ENCODE assay signal across 13 cellular contexts in genomic region chr11:11884774-11885481, GRCh38. TPM values are rescaled to one million over a fixed set of nuclear protein-coding genes. Genes with fewer than 3 reads are reported as not detected.
DNase-seq lines count a peak whose midpoint lies in the region; ATAC-seq, FAIRE-seq and TF ChIP-seq lines count a peak whose summit lies in the region.
"Had no signal": no experiment of that assay in that cellular context is flagged by ENCODE, and none has a peak within 500 bp of the region (broad histone marks: within the 10 kb centered on the region; RNA-seq: fewer than 3 reads in every experiment).

No MANE protein-coding gene starts in this region.

- peaks cover 0 to 4% (median 0%) of the 10 kb centered on the region in 5 donors for H3K9me3 Mint-ChIP-seq in CD8-positive, alpha-beta memory T cell
- no peaks in the 10 kb centered on the region for H3K9me3 Mint-ChIP-seq in IgD-negative memory B cell

- WGBS in right lobe of liver (ENCODE audit: insufficient coverage, low coverage, low lambda C conversion rate, missing lambda C conversion rate): 91% methylated on average over 5 of the region's 7 CpGs

- intact Hi-C loops in right lobe of liver (cut with DNase I): no loop called here

- H3K4me1 ChIP-seq in CD8-positive, alpha-beta memory T cell (ENCODE audit: insufficient read depth, low read length): peaks cover 11% of the 10 kb centered on the region
- H3K4me1 ChIP-seq in right lobe of liver (peaks cover 0 to 3% (median 0%) of the 10 kb centered on the region in 4 donors), Karpas-422 (ENCODE audit: low read length) (no peaks in the 10 kb centered on the region)
- H3K4me1 ChIP-seq: BE2C had no signal

- H3K4me2 ChIP-seq in Karpas-422 (ENCODE audit: low read depth, low read length, poor library complexity, severe bottlenecking): no peak overlapping the region

- H3K9me2 ChIP-seq in Karpas-422 (replicated peaks; ENCODE audit: insufficient read depth, low read length): no peaks in the 10 kb centered on the region

- DNase-seq in CD8-positive, alpha-beta memory T cell: no peak
- no peak for DNase-seq in stimulated activated naive CD4-positive, alpha-beta T cell (lab: John Stamatoyannopoulos, UW)
- DNase-seq in right lobe of liver (no peak), Karpas-422 (no peak), frontal cortex (ENCODE audit: low spot score in 2 of 2) (no peak)
- DNase-seq: BE2C, brain microvascular endothelial cell, gastrocnemius medialis, mesendoderm, OCI-M1 had no signal

- H3K27me3 Mint-ChIP-seq in CD8-positive, alpha-beta memory T cell: no peaks in the 10 kb centered on the region
- H3K27me3 Mint-ChIP-seq in IgD-negative memory B cell: no peaks in the 10 kb centered on the region

- H3K9ac ChIP-seq in Karpas-422 (ENCODE audit: low read length): no peak overlapping the region

- POLR2A ChIA-PET in CD8-positive, alpha-beta memory T cell (lab: Charles Lee): interaction anchor here (0.7 kb wide), 1 partner anchor 43 kb away, joined by 3 read pairs; the partner anchor contains the start of gene USP47

- H4K20me1 ChIP-seq in Karpas-422 (ENCODE audit: insufficient read depth, low read depth, low read length): no peaks in the 10 kb centered on the region

- no peaks in the 10 kb centered on the region for H3K27me3 ChIP-seq in CD8-positive, alpha-beta memory T cell (ENCODE audit: insufficient read depth, low read length, poor library complexity, severe bottlenecking)
- H3K27me3 ChIP-seq in right lobe of liver (no peaks in the 10 kb centered on the region), Karpas-422 (ENCODE audit: low read length) (no peaks in the 10 kb centered on the region)
- H3K27me3 ChIP-seq: BE2C, brain microvascular endothelial cell, gastrocnemius medialis had no signal

- peak overlapping the region in 4 of 7 donors; percentile 12 to 74 (median 36) for H3K4me3 Mint-ChIP-seq in CD8-positive, alpha-beta memory T cell
- peak overlapping the region in 2 of 4 donors; percentile 10 to 15 for H3K4me3 Mint-ChIP-seq in IgD-negative memory B cell

- H3K4me1 Mint-ChIP-seq in CD8-positive, alpha-beta memory T cell: peaks cover 30 to 74% (median 53%) of the 10 kb centered on the region in 3 donors
- peaks cover 15 to 33% (median 20%) of the 10 kb centered on the region in 3 donors for H3K4me1 Mint-ChIP-seq in IgD-negative memory B cell

- no peak overlapping the region for H3K4me3 ChIP-seq in CD8-positive, alpha-beta memory T cell (ENCODE audit: low read length)
- H3K4me3 ChIP-seq in right lobe of liver (no peak overlapping the region), Karpas-422 (ENCODE audit: low read length) (no peak overlapping the region)
- H3K4me3 ChIP-seq: gastrocnemius medialis had no signal

- H3K27ac Mint-ChIP-seq in CD8-positive, alpha-beta memory T cell: peak overlapping the region; percentile 1 to 84 (median 51)
- peak overlapping the region in 2 of 3 donors; percentile 6 to 71 for H3K27ac Mint-ChIP-seq in IgD-negative memory B cell

- ATAC-seq in GM19025 (IDR thresholded peaks at IDR 0.05; ENCODE audit: low read depth, unreplicated experiment) (peak; percentile 79), HG02798 (IDR thresholded peaks at IDR 0.05; ENCODE audit: poor library complexity, unreplicated experiment) (peak; percentile 81), right lobe of liver (no peak)
- ATAC-seq: gastrocnemius medialis had no signal

- no peaks in the 10 kb centered on the region for H3K9me3 ChIP-seq in CD8-positive, alpha-beta memory T cell (ENCODE audit: low read length)
- H3K9me3 ChIP-seq in right lobe of liver: no peaks in the 10 kb centered on the region
- H3K9me3 ChIP-seq in Karpas-422 (ENCODE audit: low read length): no peaks in the 10 kb centered on the region
- H3K9me3 ChIP-seq: BE2C, gastrocnemius medialis had no signal

- peaks cover 22 to 77% (median 23%) of the 10 kb centered on the region in 3 donors for H3K36me3 Mint-ChIP-seq in CD8-positive, alpha-beta memory T cell
- peaks cover 23% of the 10 kb centered on the region for H3K36me3 Mint-ChIP-seq in IgD-negative memory B cell

- no peak for FAIRE-seq in frontal cortex (lab: Jason Lieb, UNC)

- TF ChIP-seq CTCF in right lobe of liver (IDR thresholded peaks at IDR 0.05): no peak

- H3K27ac ChIP-seq in CD8-positive, alpha-beta memory T cell (ENCODE audit: low read depth, low read length): no peak overlapping the region
- H3K27ac ChIP-seq in right lobe of liver (no peak overlapping the region), Karpas-422 (ENCODE audit: low read length) (no peak overlapping the region)
- H3K27ac ChIP-seq: brain microvascular endothelial cell, gastrocnemius medialis had no signal

- H3K36me3 ChIP-seq in CD8-positive, alpha-beta memory T cell (ENCODE audit: insufficient read depth, low read length): peaks cover 33% of the 10 kb centered on the region
- H3K36me3 ChIP-seq in right lobe of liver (peaks cover 0 to 23% (median 17%) of the 10 kb centered on the region in 4 donors), Karpas-422 (ENCODE audit: insufficient read depth, low read length) (peaks cover 33% of the 10 kb centered on the region; the same call in 1 of the 2 replicates)

- CTCF ChIA-PET in CD8-positive, alpha-beta memory T cell (lab: Charles Lee): interaction anchor here (0.9 kb wide), 1 partner anchor 15 kb away, joined by 3 read pairs; no protein-coding TSS in a partner anchor

- peaks cover 44% of the 10 kb centered on the region for H3K79me2 ChIP-seq in Karpas-422 (ENCODE audit: low read length)

- TF ChIP-seq POLR2A in right lobe of liver (IDR thresholded peaks at IDR 0.05): no peak

- H2AFZ ChIP-seq in Karpas-422 (ENCODE audit: low read length): no peak overlapping the region

RNA-seq across cellular contexts. Expression of gene USP47, which starts 43.2 kb away (rescaled TPM):
- total RNA-seq in CD8-positive, alpha-beta memory T cell: 10 to 100 TPM; 47.0 to 50.2 TPM
- 53.8 TPM for polyA plus RNA-seq in CD8-positive, alpha-beta memory T cell
- 34.5 TPM for polyA plus RNA-seq in IgD-negative memory B cell
- total RNA-seq in right lobe of liver: 10 to 100 TPM; 25.2 to 38.1 (median 29.6) TPM
- total RNA-seq in Karpas-422 (2014; rRNA removed; shearing (Covaris generic); ENCODE audit: low replicate concordance): 47.8 and 61.2 TPM in 2 replicates
- total RNA-seq in frontal cortex: 149 TPM

Comparison
In these comparisons a context has a peak if more than half of its experiments do, and no peak if none do; other contexts are left out.
1. ATAC-seq: peak in GM19025 (single experiment) and HG02798 (single experiment); none in right lobe of liver (0 of 4).